ENCODE assay signal across 20 cellular contexts in the genomic region with DNA sequence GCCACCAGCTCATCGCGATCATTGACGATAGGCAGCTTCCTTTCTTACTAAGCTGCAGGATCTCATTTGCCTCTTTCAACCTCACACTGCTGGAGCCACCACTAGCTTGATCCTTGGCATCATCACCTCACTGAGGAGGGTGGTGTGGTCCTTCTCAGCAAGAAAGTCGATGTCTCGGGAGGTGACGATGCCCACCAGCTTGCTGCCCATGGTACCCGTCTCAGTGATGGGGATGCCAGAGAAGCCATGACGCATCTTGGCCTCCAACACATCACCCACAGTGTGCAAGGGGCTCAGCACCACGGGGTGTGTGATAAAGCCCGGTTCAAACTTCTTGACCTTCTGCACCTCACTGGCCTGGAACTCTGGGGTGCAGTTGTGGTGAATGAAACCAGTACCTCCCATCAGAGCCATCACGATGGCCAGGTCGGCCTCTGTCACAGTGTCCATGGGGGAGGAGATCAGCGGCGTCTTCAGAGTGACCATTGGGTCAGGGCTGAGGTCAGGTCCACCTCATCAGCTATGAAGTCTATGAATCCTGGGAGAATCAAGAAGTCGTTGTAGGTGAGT. TPM values are rescaled to one million over a fixed set of nuclear protein-coding genes. Genes with fewer than 3 reads are reported as not detected.
DNase-seq lines count a peak whose midpoint lies in the region; ATAC-seq and TF ChIP-seq lines count a peak whose summit lies in the region.
"Had no signal": no experiment of that assay in that cellular context is flagged by ENCODE, and none has a peak within 500 bp of the region (broad histone marks: within the 10 kb centered on the region; RNA-seq: fewer than 3 reads in every experiment).

No MANE protein-coding gene starts in this region.

- peaks cover 0 to 2% (median 0%) of the 10 kb centered on the region in 7 donors for H3K9me3 Mint-ChIP-seq in CD14-positive monocyte
- no peaks in the 10 kb centered on the region for H3K9me3 Mint-ChIP-seq in activated naive CD8-positive, alpha-beta T cell treated with anti-CD3 and anti-CD28 coated beads, Interleukin-2, amount 10 ng/mL, durations not matched to agents 7 days and 5 days
- H3K9me3 Mint-ChIP-seq in natural killer cell treated with Interleukin-12 subunit alpha and Interleukin-12 subunit beta and Interleukin-15 and Interleukin-18, amount 100 ng/mL, for 72 hours: no peaks in the 10 kb centered on the region

- in situ Hi-C loops in mammary epithelial cell (cut with MboI; ENCODE audit: low sequenced_read_pairs in 2 of 2): no loop called here

- H3K36me3 Mint-ChIP-seq in CD14-positive monocyte: peaks cover 79 to 87% of the 10 kb centered on the region in 2 donors
- H3K36me3 Mint-ChIP-seq in activated naive CD8-positive, alpha-beta T cell treated with anti-CD3 and anti-CD28 coated beads, Interleukin-2, amount 10 ng/mL, durations not matched to agents 7 days and 5 days: peaks cover 40% of the 10 kb centered on the region
- H3K36me3 Mint-ChIP-seq in natural killer cell treated with Interleukin-12 subunit alpha and Interleukin-12 subunit beta and Interleukin-15 and Interleukin-18, amount 100 ng/mL, for 72 hours: peaks cover 38% of the 10 kb centered on the region

- POLR2A ChIA-PET in AG04450 (lab: Yijun Ruan, JAX): no interaction called here
- POLR2A ChIA-PET in activated naive CD8-positive, alpha-beta T cell treated with anti-CD3 and anti-CD28 coated beads, Interleukin-2, amount 10 ng/mL, durations not matched to agents 7 days and 5 days (lab: Charles Lee): interaction anchor here (0.6 kb wide), 1 partner anchor 251 kb away, joined by 3 read pairs; no protein-coding TSS in a partner anchor

- peaks cover 15% of the 10 kb centered on the region for H3K36me3 ChIP-seq in mammary epithelial cell (ENCODE audit: insufficient read depth, low read length)
- H3K36me3 ChIP-seq: cardiac muscle cell, ovary had no signal

- peaks cover 8% of the 10 kb centered on the region for H3K79me2 ChIP-seq in mammary epithelial cell (ENCODE audit: insufficient read depth, low read length)

- intact Hi-C loops in CD14-positive monocyte (cut with micrococcal nuclease): no loop called here
- intact Hi-C loops in mammary epithelial cell (cut with micrococcal nuclease): no loop called here

- dilution Hi-C loops in mammary epithelial cell (cut with HindIII; ENCODE audit: low sequenced_read_pairs): no loop called here

- no peaks in the 10 kb centered on the region for H4K20me1 ChIP-seq in mammary epithelial cell (ENCODE audit: insufficient read depth, low read length)

- ATAC-seq in activated naive CD8-positive, alpha-beta T cell treated with anti-CD3 and anti-CD28 coated beads, Interleukin-2, amount 10 ng/mL, durations not matched to agents 7 days and 5 days (ENCODE audit: low read depth): no peak
- no peak for ATAC-seq in natural killer cell treated with Interleukin-12 subunit alpha and Interleukin-12 subunit beta and Interleukin-15 and Interleukin-18, amount 100 ng/mL, for 72 hours

- no peak for DNase-seq in AG04450 (ENCODE audit: low read depth, low spot score)
- DNase-seq in CD14-positive monocyte (ENCODE audit: low spot score): no peak
- DNase-seq in activated naive CD8-positive, alpha-beta T cell treated with anti-CD3 and anti-CD28 coated beads, Interleukin-2, amount 10 ng/mL, durations not matched to agents 7 days and 5 days: no peak
- DNase-seq in natural killer cell treated with Interleukin-12 subunit alpha and Interleukin-12 subunit beta and Interleukin-15 and Interleukin-18, amount 100 ng/mL, for 72 hours (ENCODE audit: low spot score): no peak
- DNase-seq in H4 (ENCODE audit: low spot score): no peak
- DNase-seq in hepatic stellate cell (ENCODE audit: low spot score): no peak
- no peak for DNase-seq in mammary epithelial cell
- DNase-seq: activated CD4-positive, CD25-positive, alpha-beta regulatory T cell; adrenal gland; BE2C; DMS 273 treated with DMSO at 0.1 percent for 48 hours; effector memory CD4-positive, alpha-beta T cell; GF-D8; hippocampal formation; NCI-H187 treated with DMSO at 0.1 percent for 48 hours; NCI-H446; ovary; stimulated activated CD4-positive, alpha-beta T cell treated with anti-CD3 and anti-CD28 coated beads, Interleukin-2, amount 100 ng/mL, for 24 hours had no signal

- no TSS peak for BruUV-seq in mammary epithelial cell (replicated peaks; lab: Mats Ljungman, UMichigan)

- peaks cover 0 to 2% (median 0%) of the 10 kb centered on the region in 3 donors for H3K27me3 Mint-ChIP-seq in CD14-positive monocyte (ENCODE audit: low read depth in 3 of 3)
- H3K27me3 Mint-ChIP-seq in activated naive CD8-positive, alpha-beta T cell treated with anti-CD3 and anti-CD28 coated beads, Interleukin-2, amount 10 ng/mL, durations not matched to agents 7 days and 5 days: no peaks in the 10 kb centered on the region
- H3K27me3 Mint-ChIP-seq in natural killer cell treated with Interleukin-12 subunit alpha and Interleukin-12 subunit beta and Interleukin-15 and Interleukin-18, amount 100 ng/mL, for 72 hours: no peaks in the 10 kb centered on the region

- no peak overlapping the region for H3K4me2 ChIP-seq in mammary epithelial cell (ENCODE audit: insufficient read depth, low read depth, low read length)

- TF ChIP-seq CTCF in AG04450 (IDR thresholded peaks at IDR 0.05; ENCODE audit: low read depth, low read length) (no peak), CD14-positive monocyte (IDR thresholded peaks at IDR 0.05) (no peak), mammary epithelial cell (conservative IDR thresholded peaks at IDR 0.05 in 1 of 2, IDR thresholded peaks at IDR 0.05 in 1 of 2; ENCODE audit: extremely low read depth in 1 of 2, insufficient read depth in 1 of 2, low read depth in 1 of 2, low read length in 2 of 2) (no peak)

- H3K27ac Mint-ChIP-seq in CD14-positive monocyte: peak overlapping the region in 6 of 7 donors; percentile 3 to 85 (median 69)
- H3K27ac Mint-ChIP-seq in activated naive CD8-positive, alpha-beta T cell treated with anti-CD3 and anti-CD28 coated beads, Interleukin-2, amount 10 ng/mL, durations not matched to agents 7 days and 5 days: peak overlapping the region; percentile 45
- peak overlapping the region; percentile 57 to 76 for H3K27ac Mint-ChIP-seq in natural killer cell treated with Interleukin-12 subunit alpha and Interleukin-12 subunit beta and Interleukin-15 and Interleukin-18, amount 100 ng/mL, for 72 hours

- H3K4me3 Mint-ChIP-seq in CD14-positive monocyte: no peak overlapping the region
- H3K4me3 Mint-ChIP-seq in activated naive CD8-positive, alpha-beta T cell treated with anti-CD3 and anti-CD28 coated beads, Interleukin-2, amount 10 ng/mL, durations not matched to agents 7 days and 5 days: no peak overlapping the region
- peak overlapping the region; percentile 36 for H3K4me3 Mint-ChIP-seq in natural killer cell treated with Interleukin-12 subunit alpha and Interleukin-12 subunit beta and Interleukin-15 and Interleukin-18, amount 100 ng/mL, for 72 hours

- CTCF ChIA-PET in AG04450 (lab: Charles Lee) (no interaction called here), mammary epithelial cell (lab: Charles Lee; ENCODE audit: low non-redundant PET) (no interaction called here)

- H3K27me3 ChIP-seq in AG04450 (ENCODE audit: control insufficient read depth, insufficient read depth, low read length): no peaks in the 10 kb centered on the region
- no peaks in the 10 kb centered on the region for H3K27me3 ChIP-seq in mammary epithelial cell (ENCODE audit: insufficient read depth, low read length)
- H3K27me3 ChIP-seq: adrenal gland, BE2C, cardiac muscle cell, ovary, suprapubic skin had no signal

- H3K4me1 ChIP-seq in mammary epithelial cell (ENCODE audit: insufficient read depth, low read length): peaks cover 21% of the 10 kb centered on the region
- H3K4me1 ChIP-seq: BE2C had no signal

- H2AFZ ChIP-seq in mammary epithelial cell (ENCODE audit: low read depth, low read length): no peak overlapping the region

- H3K4me3 ChIP-seq in AG04450 (ENCODE audit: low read depth, low read length) (no peak overlapping the region), mammary epithelial cell (replicated peaks in 1 of 3; ENCODE audit: insufficient read depth in 1 of 3, low read depth in 2 of 3, low read length in 3 of 3) (no peak overlapping the region)
- H3K4me3 ChIP-seq: adrenal gland, cardiac muscle cell, ovary, suprapubic skin had no signal

- H3K9me3 ChIP-seq in AG04450 (ENCODE audit: control insufficient read depth, insufficient read depth, low read length) (peaks cover 4% of the 10 kb centered on the region; the same call in 1 of the 2 replicates), mammary epithelial cell (replicated peaks; ENCODE audit: insufficient read depth, low read length) (no peaks in the 10 kb centered on the region)
- H3K9me3 ChIP-seq: adrenal gland, BE2C, ovary, suprapubic skin had no signal

- H3K27ac ChIP-seq in AG04450 (ENCODE audit: low read depth, low read length) (peak overlapping the region; percentile 11), mammary epithelial cell (ENCODE audit: insufficient read depth, low read depth, low read length) (no peak overlapping the region)
- H3K27ac ChIP-seq: adrenal gland, cardiac muscle cell, ovary, suprapubic skin had no signal

- H3K4me1 Mint-ChIP-seq in CD14-positive monocyte: peaks cover 9% of the 10 kb centered on the region
- H3K4me1 Mint-ChIP-seq in activated naive CD8-positive, alpha-beta T cell treated with anti-CD3 and anti-CD28 coated beads, Interleukin-2, amount 10 ng/mL, durations not matched to agents 7 days and 5 days: peaks cover 13% of the 10 kb centered on the region
- H3K4me1 Mint-ChIP-seq in natural killer cell treated with Interleukin-12 subunit alpha and Interleukin-12 subunit beta and Interleukin-15 and Interleukin-18, amount 100 ng/mL, for 72 hours (ENCODE audit: low read depth in 2 of 2): peaks cover 36 to 47% of the 10 kb centered on the region in 2 donors

- WGBS in mammary epithelial cell (ENCODE audit: low coverage, missing lambda C conversion rate): 100% methylated on average over 13 of the region's 15 CpGs

- no peak overlapping the region for H3K9ac ChIP-seq in mammary epithelial cell (ENCODE audit: insufficient read depth, low read length)

RNA-seq across cellular contexts. Expression of a gene that starts 22.5 kb away (rescaled TPM):
- 32.7 and 36.3 TPM in 2 replicates for polyA plus RNA-seq in AG04450 (2011; rRNA removed)
- 69.2 and 71.5 TPM in 2 replicates for polyA minus RNA-seq in AG04450 (2011; rRNA and poly(A)+ RNA removed)
- 10 to 100 TPM; 79.4 to 79.5 TPM for polyA plus RNA-seq in CD14-positive monocyte
- 100 to 1,000 TPM; 139 to 140 TPM for total RNA-seq in activated naive CD8-positive, alpha-beta T cell treated with anti-CD3 and anti-CD28 coated beads, Interleukin-2, amount 10 ng/mL, durations not matched to agents 7 days and 5 days
- total RNA-seq in natural killer cell treated with Interleukin-12 subunit alpha and Interleukin-12 subunit beta and Interleukin-15 and Interleukin-18, amount 100 ng/mL, for 72 hours: 100 to 1,000 TPM; 366 to 438 TPM
- 11.1 and 16.9 TPM in 2 replicates for total RNA-seq in H4 (2014; rRNA removed; shearing (Covaris generic))
- 100 to 1,000 TPM in 1 of 2 donors, 10 to 100 TPM in 1; 77.3 to 114 TPM for total RNA-seq in mammary epithelial cell
- 20.6 TPM for polyA plus RNA-seq in mammary epithelial cell
- 64.2 TPM for polyA minus RNA-seq in mammary epithelial cell

RNA-seq across cellular contexts. Expression of a gene that starts 44.5 kb away (rescaled TPM):
- polyA plus RNA-seq in AG04450 (2011; rRNA removed) (1.5 and 2.6 TPM in 2 replicates), CD14-positive monocyte (10 to 100 TPM; 17.7 to 18.9 TPM), mammary epithelial cell (2.9 TPM)
- polyA minus RNA-seq in AG04450 (2011; rRNA and poly(A)+ RNA removed): 2.8 and 3.2 TPM in 2 replicates
- 10 to 100 TPM; 45.2 to 46.1 TPM for total RNA-seq in activated naive CD8-positive, alpha-beta T cell treated with anti-CD3 and anti-CD28 coated beads, Interleukin-2, amount 10 ng/mL, durations not matched to agents 7 days and 5 days
- 10 to 100 TPM; 17.5 to 23.0 TPM for total RNA-seq in natural killer cell treated with Interleukin-12 subunit alpha and Interleukin-12 subunit beta and Interleukin-15 and Interleukin-18, amount 100 ng/mL, for 72 hours
- total RNA-seq in H4 (2014; rRNA removed; shearing (Covaris generic)): 1.0 and 1.2 TPM in 2 replicates
- total RNA-seq in mammary epithelial cell: 1 to 10 TPM; 4.5 to 5.7 TPM
- polyA minus RNA-seq in mammary epithelial cell: 8.0 TPM
